1 cellular context compared by ENCODE assay signal in genomic region chr12:113062502-113063395, GRCh38.
A peak's percentile ranks its signal among the peaks of the same experiment; 100 is the strongest.
TF ChIP-seq lines count a peak whose summit lies in the region.

No MANE protein-coding gene starts in this region.

TF ChIP-seq in GM12878, 131 proteins besides CTCF, POLR2A, EP300 and RAD21 (continued from another document and continues in another):
- TF ChIP-seq, protein P1, sequence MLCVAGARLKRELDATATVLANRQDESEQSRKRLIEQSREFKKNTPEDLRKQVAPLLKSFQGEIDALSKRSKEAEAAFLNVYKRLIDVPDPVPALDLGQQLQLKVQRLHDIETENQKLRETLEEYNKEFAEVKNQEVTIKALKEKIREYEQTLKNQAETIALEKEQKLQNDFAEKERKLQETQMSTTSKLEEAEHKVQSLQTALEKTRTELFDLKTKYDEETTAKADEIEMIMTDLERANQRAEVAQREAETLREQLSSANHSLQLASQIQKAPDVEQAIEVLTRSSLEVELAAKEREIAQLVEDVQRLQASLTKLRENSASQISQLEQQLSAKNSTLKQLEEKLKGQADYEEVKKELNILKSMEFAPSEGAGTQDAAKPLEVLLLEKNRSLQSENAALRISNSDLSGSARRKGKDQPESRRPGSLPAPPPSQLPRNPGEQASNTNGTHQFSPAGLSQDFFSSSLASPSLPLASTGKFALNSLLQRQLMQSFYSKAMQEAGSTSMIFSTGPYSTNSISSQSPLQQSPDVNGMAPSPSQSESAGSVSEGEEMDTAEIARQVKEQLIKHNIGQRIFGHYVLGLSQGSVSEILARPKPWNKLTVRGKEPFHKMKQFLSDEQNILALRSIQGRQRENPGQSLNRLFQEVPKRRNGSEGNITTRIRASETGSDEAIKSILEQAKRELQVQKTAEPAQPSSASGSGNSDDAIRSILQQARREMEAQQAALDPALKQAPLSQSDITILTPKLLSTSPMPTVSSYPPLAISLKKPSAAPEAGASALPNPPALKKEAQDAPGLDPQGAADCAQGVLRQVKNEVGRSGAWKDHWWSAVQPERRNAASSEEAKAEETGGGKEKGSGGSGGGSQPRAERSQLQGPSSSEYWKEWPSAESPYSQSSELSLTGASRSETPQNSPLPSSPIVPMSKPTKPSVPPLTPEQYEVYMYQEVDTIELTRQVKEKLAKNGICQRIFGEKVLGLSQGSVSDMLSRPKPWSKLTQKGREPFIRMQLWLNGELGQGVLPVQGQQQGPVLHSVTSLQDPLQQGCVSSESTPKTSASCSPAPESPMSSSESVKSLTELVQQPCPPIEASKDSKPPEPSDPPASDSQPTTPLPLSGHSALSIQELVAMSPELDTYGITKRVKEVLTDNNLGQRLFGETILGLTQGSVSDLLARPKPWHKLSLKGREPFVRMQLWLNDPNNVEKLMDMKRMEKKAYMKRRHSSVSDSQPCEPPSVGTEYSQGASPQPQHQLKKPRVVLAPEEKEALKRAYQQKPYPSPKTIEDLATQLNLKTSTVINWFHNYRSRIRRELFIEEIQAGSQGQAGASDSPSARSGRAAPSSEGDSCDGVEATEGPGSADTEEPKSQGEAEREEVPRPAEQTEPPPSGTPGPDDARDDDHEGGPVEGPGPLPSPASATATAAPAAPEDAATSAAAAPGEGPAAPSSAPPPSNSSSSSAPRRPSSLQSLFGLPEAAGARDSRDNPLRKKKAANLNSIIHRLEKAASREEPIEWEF (IDR thresholded peaks at IDR 0.05; ENCODE audit: insufficient replicate concordance, low read depth, low read length) = no peak
- TF ChIP-seq SMC3 (IDR thresholded peaks at IDR 0.05; ENCODE audit: borderline replicate concordance, low read length) (no peak), SIN3A (IDR thresholded peaks at IDR 0.05; ENCODE audit: low read depth, low read length) (no peak), RUNX3 (IDR thresholded peaks at IDR 0.05; ENCODE audit: low read length) (peak; percentile 63; the same call in 1 of the 2 replicates), FOS (IDR thresholded peaks at IDR 0.05; ENCODE audit: borderline replicate concordance, extremely low read depth, insufficient read length) (no peak), NBN (IDR thresholded peaks at IDR 0.05) (peak; percentile 31; the same call in 1 of the 2 replicates), GABPA (IDR thresholded peaks at IDR 0.05; ENCODE audit: low read depth) (no peak), BMI1 (IDR thresholded peaks at IDR 0.05; ENCODE audit: borderline replicate concordance) (no peak), MEF2A (IDR thresholded peaks at IDR 0.05; ENCODE audit: insufficient read depth, low read depth, low read length) (no peak), TCF3 (IDR thresholded peaks at IDR 0.05; ENCODE audit: borderline replicate concordance, insufficient read depth, low read depth, low read length) (no peak), TBL1XR1 (IDR thresholded peaks at IDR 0.05; ENCODE audit: low read depth, low read length) (0 out of 2 replicates have a peak, but pooled peaks have one; percentile 33), IRF4 (IDR thresholded peaks at IDR 0.05; ENCODE audit: low read depth, low read length) (no peak), TCF7 (IDR thresholded peaks at IDR 0.05; ENCODE audit: borderline replicate concordance) (no peak), TARDBP (IDR thresholded peaks at IDR 0.05; ENCODE audit: borderline replicate concordance) (no peak), E2F8 (IDR thresholded peaks at IDR 0.05; ENCODE audit: low read depth, partially characterized antibody) (no peak), MTA3 (IDR thresholded peaks at IDR 0.05; ENCODE audit: borderline replicate concordance, low read length) (no peak), RAD51 (IDR thresholded peaks at IDR 0.05) (no peak), PAX8 (IDR thresholded peaks at IDR 0.05) (no peak), SUZ12 (IDR thresholded peaks at IDR 0.05; ENCODE audit: unreplicated experiment) (no peak), ZNF217 (IDR thresholded peaks at IDR 0.05) (no peak), CHD2 (IDR thresholded peaks at IDR 0.05; ENCODE audit: borderline replicate concordance, low read depth, low read length) (0 out of 2 replicates have a peak, but pooled peaks have one; percentile 16), ZNF24 (IDR thresholded peaks at IDR 0.05) (no peak), RBBP5 (conservative IDR thresholded peaks at IDR 0.05) (no peak), IRF5 (IDR thresholded peaks at IDR 0.05; ENCODE audit: borderline replicate concordance) (no peak), PKNOX1 (IDR thresholded peaks at IDR 0.05) (no peak), RELA (IDR thresholded peaks at IDR 0.05; ENCODE audit: borderline replicate concordance, partially characterized antibody) (peak; percentile 10), STAT1 (conservative IDR thresholded peaks at IDR 0.05) (no peak), SRF (IDR thresholded peaks at IDR 0.05; ENCODE audit: low read depth in 2 of 2, low read length in 2 of 2) (no peak), JUNB (IDR thresholded peaks at IDR 0.05) (no peak), HDGF (IDR thresholded peaks at IDR 0.05) (peak; percentile 76), MTA2 (IDR thresholded peaks at IDR 0.05; ENCODE audit: low read depth) (no peak; the same call in 1 of the 2 replicates), NFIC (IDR thresholded peaks at IDR 0.05; ENCODE audit: low read depth, low read length) (no peak), RB1 (IDR thresholded peaks at IDR 0.05; ENCODE audit: borderline replicate concordance) (peak; percentile 25; the same call in 1 of the 2 replicates), GATAD2B (conservative IDR thresholded peaks at IDR 0.05; ENCODE audit: low read depth) (no peak), TAF1 (IDR thresholded peaks at IDR 0.05; ENCODE audit: borderline replicate concordance, low read depth, low read length) (no peak), EZH2 (IDR thresholded peaks at IDR 0.05; ENCODE audit: borderline replicate concordance, control insufficient read depth, low read depth, low read length) (no peak), SIX5 (IDR thresholded peaks at IDR 0.05; ENCODE audit: low read depth, low read length, severe bottlenecking) (no peak), FOXM1 (IDR thresholded peaks at IDR 0.05; ENCODE audit: low read depth, low read length) (no peak), DPF2 (IDR thresholded peaks at IDR 0.05) (no peak), SUPT20H (IDR thresholded peaks at IDR 0.05; ENCODE audit: borderline replicate concordance, control insufficient read depth, low read depth, low read length) (no peak), ZNF274 (IDR thresholded peaks at IDR 0.05; ENCODE audit: insufficient read depth, insufficient read length) (no peak), SMAD1 (IDR thresholded peaks at IDR 0.05; ENCODE audit: low read depth, partially characterized antibody) (no peak), HDAC2 (IDR thresholded peaks at IDR 0.05) (no peak)
- TF ChIP-seq, protein P2, sequence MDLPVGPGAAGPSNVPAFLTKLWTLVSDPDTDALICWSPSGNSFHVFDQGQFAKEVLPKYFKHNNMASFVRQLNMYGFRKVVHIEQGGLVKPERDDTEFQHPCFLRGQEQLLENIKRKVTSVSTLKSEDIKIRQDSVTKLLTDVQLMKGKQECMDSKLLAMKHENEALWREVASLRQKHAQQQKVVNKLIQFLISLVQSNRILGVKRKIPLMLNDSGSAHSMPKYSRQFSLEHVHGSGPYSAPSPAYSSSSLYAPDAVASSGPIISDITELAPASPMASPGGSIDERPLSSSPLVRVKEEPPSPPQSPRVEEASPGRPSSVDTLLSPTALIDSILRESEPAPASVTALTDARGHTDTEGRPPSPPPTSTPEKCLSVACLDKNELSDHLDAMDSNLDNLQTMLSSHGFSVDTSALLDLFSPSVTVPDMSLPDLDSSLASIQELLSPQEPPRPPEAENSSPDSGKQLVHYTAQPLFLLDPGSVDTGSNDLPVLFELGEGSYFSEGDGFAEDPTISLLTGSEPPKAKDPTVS (IDR thresholded peaks at IDR 0.05; ENCODE audit: low read depth, low read length) = no peak
- TF ChIP-seq, protein P3, sequence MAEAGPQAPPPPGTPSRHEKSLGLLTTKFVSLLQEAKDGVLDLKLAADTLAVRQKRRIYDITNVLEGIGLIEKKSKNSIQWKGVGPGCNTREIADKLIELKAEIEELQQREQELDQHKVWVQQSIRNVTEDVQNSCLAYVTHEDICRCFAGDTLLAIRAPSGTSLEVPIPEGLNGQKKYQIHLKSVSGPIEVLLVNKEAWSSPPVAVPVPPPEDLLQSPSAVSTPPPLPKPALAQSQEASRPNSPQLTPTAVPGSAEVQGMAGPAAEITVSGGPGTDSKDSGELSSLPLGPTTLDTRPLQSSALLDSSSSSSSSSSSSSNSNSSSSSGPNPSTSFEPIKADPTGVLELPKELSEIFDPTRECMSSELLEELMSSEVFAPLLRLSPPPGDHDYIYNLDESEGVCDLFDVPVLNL (IDR thresholded peaks at IDR 0.05; ENCODE audit: low read depth, low read length) = no peak
- TF ChIP-seq, protein P4, sequence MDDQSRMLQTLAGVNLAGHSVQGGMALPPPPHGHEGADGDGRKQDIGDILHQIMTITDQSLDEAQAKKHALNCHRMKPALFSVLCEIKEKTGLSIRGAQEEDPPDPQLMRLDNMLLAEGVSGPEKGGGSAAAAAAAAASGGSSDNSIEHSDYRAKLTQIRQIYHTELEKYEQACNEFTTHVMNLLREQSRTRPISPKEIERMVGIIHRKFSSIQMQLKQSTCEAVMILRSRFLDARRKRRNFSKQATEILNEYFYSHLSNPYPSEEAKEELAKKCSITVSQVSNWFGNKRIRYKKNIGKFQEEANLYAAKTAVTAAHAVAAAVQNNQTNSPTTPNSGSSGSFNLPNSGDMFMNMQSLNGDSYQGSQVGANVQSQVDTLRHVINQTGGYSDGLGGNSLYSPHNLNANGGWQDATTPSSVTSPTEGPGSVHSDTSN (IDR thresholded peaks at IDR 0.05; ENCODE audit: insufficient replicate concordance, low read depth, low read length) = no peak
- TF ChIP-seq, protein P5, sequence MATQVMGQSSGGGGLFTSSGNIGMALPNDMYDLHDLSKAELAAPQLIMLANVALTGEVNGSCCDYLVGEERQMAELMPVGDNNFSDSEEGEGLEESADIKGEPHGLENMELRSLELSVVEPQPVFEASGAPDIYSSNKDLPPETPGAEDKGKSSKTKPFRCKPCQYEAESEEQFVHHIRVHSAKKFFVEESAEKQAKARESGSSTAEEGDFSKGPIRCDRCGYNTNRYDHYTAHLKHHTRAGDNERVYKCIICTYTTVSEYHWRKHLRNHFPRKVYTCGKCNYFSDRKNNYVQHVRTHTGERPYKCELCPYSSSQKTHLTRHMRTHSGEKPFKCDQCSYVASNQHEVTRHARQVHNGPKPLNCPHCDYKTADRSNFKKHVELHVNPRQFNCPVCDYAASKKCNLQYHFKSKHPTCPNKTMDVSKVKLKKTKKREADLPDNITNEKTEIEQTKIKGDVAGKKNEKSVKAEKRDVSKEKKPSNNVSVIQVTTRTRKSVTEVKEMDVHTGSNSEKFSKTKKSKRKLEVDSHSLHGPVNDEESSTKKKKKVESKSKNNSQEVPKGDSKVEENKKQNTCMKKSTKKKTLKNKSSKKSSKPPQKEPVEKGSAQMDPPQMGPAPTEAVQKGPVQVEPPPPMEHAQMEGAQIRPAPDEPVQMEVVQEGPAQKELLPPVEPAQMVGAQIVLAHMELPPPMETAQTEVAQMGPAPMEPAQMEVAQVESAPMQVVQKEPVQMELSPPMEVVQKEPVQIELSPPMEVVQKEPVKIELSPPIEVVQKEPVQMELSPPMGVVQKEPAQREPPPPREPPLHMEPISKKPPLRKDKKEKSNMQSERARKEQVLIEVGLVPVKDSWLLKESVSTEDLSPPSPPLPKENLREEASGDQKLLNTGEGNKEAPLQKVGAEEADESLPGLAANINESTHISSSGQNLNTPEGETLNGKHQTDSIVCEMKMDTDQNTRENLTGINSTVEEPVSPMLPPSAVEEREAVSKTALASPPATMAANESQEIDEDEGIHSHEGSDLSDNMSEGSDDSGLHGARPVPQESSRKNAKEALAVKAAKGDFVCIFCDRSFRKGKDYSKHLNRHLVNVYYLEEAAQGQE (IDR thresholded peaks at IDR 0.05; ENCODE audit: low read depth, low read length) = no peak
- TF ChIP-seq, protein P6, sequence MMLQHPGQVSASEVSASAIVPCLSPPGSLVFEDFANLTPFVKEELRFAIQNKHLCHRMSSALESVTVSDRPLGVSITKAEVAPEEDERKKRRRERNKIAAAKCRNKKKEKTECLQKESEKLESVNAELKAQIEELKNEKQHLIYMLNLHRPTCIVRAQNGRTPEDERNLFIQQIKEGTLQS (IDR thresholded peaks at IDR 0.05; ENCODE audit: borderline replicate concordance, extremely low read depth, low read depth, low read length) = no peak
